In the genomic region with DNA sequence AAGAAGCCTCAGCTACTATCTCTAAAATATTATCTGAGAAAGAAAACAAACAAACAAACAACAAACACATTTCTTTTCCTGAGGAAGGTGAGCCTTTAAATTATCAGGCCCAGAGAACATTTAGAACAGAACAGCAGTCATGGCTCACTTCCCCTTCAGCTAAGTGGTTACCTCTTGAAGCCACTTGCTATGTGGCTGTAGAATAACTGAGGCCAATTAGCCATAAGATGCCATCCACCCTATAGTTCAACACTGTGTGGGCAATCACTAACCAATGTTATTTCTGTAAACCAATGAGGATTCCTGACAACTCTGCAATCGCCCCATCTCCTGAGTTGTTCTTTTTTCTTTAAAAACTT, we compare ENCODE assay signal across 8 cellular contexts. TPM values are rescaled to one million over a fixed set of nuclear protein-coding genes. Genes with fewer than 3 reads are reported as not detected.
DNase-seq lines count a peak whose midpoint lies in the region; ATAC-seq, FAIRE-seq and TF ChIP-seq lines count a peak whose summit lies in the region.

No MANE protein-coding gene starts in this region.

- FAIRE-seq in D721Med (lab: Jason Lieb, UNC), result no peak

- H3K4me3 Mint-ChIP-seq in MCF 10A (ENCODE audit: unreplicated experiment), result peak overlapping the region; percentile 28

- CTCF ChIA-PET in MCF 10A (lab: Yijun Ruan, JAX), result interaction anchor here (0.5 to 1.3 kb wide), 8 partner anchors 9 to 266 kb away, joined by 3 to 5 read pairs (median 3); no protein-coding TSS in a partner anchor

- no peaks in the 10 kb centered on the region for H3K27me3 ChIP-seq in skeletal muscle satellite cell (ENCODE audit: control insufficient read depth, insufficient read depth, low read length)

- H3K27ac Mint-ChIP-seq in MCF 10A (ENCODE audit: low read depth, unreplicated experiment), result peak overlapping the region; percentile 79

- H3K9ac ChIP-seq in skeletal muscle satellite cell (ENCODE audit: low read depth, low read length), result peak overlapping the region; percentile 48

- H3K36me3 Mint-ChIP-seq in MCF 10A (ENCODE audit: insufficient read depth, unreplicated experiment), result peaks cover 11% of the 10 kb centered on the region

- POLR2A ChIA-PET in MCF 10A (lab: Yijun Ruan, JAX), result interaction anchor here (0.6 to 2.4 kb wide), 4 partner anchors 11 to 86 kb away, joined by 3 to 7 read pairs (median 4); no protein-coding TSS in a partner anchor

- H3K9me3 ChIP-seq in skeletal muscle satellite cell (replicated peaks; ENCODE audit: low read length), result no peaks in the 10 kb centered on the region

- H3K4me3 ChIP-seq in skeletal muscle satellite cell (ENCODE audit: low read length), result no peak overlapping the region

- intact Hi-C loops in MCF 10A (cut with micrococcal nuclease), result loop anchor here (1.0 kb wide), 1 partner anchor 50 kb away; a partner anchor contains a TSS

- H3K4me2 ChIP-seq in skeletal muscle satellite cell (ENCODE audit: low read length), result peak overlapping the region; percentile 40

- peaks cover 45% of the 10 kb centered on the region for H3K4me1 Mint-ChIP-seq in MCF 10A (ENCODE audit: insufficient read depth, unreplicated experiment)

- no peak for TF ChIP-seq CTCF in MCF 10A (IDR thresholded peaks at IDR 0.05; ENCODE audit: unreplicated experiment)
- no peak for TF ChIP-seq CTCF in D721Med (IDR thresholded peaks at IDR 0.05; ENCODE audit: insufficient read depth, missing control alignments)

- no peaks in the 10 kb centered on the region for H3K9me3 Mint-ChIP-seq in MCF 10A (ENCODE audit: unreplicated experiment)

- peaks cover under 1% of the 10 kb centered on the region for H3K36me3 ChIP-seq in skeletal muscle satellite cell (ENCODE audit: insufficient read depth, low read length)

- H3K27me3 Mint-ChIP-seq in MCF 10A (ENCODE audit: insufficient read depth, unreplicated experiment), result no peaks in the 10 kb centered on the region

- ATAC-seq in GM21423 (IDR thresholded peaks at IDR 0.05; ENCODE audit: unreplicated experiment), result peak; percentile 9

- H3K4me1 ChIP-seq in skeletal muscle satellite cell (ENCODE audit: control insufficient read depth, insufficient read depth, low read length), result peaks cover 59% of the 10 kb centered on the region

- TSS peak; percentile 4 for BruUV-seq in MCF 10A (replicated peaks; lab: Mats Ljungman, UMichigan)

- DNase-seq in MV-4-11 (lab: John Stamatoyannopoulos, UW) (peak; percentile 68), MCF 10A (ENCODE audit: unreplicated experiment) (no peak), D721Med (ENCODE audit: insufficient read length, low spot score) (no peak), NCI-H1092 treated with DMSO at 0.1 percent for 48 hours (lab: John Stamatoyannopoulos, UW) (no peak), HUDEP-2 (lab: John Stamatoyannopoulos, UW; ENCODE audit: unreplicated experiment in 76 of 76) (no peak)
- DNase-seq in stimulated activated CD8-positive, alpha-beta memory T cell treated with anti-CD3 and anti-CD28 coated beads, Interleukin-4, amount 100 ng/mL, for 48 hours, result no peak

RNA-seq across cellular contexts. Expression of a gene that starts 3.7 kb away (rescaled TPM):
- 602 and 797 TPM in 2 replicates for total RNA-seq in MCF 10A (2022)
- 30.4 and 31.7 TPM in 2 replicates for total RNA-seq in skeletal muscle satellite cell (2012; rRNA removed)

RNA-seq across cellular contexts. Expression of a gene that starts 50.1 kb away (rescaled TPM):
- total RNA-seq in MCF 10A (2022), result 0.37 and 0.52 TPM in 2 replicates
- not detected in 2 replicates for total RNA-seq in skeletal muscle satellite cell (2012; rRNA removed)

RNA-seq across cellular contexts. Expression of a gene that starts 56.5 kb away (rescaled TPM):
- 0.22 TPM in 1 of 2 replicates, not detected in the other for total RNA-seq in MCF 10A (2022)
- not detected in 2 replicates for total RNA-seq in skeletal muscle satellite cell (2012; rRNA removed)
